ENCODE assay signal across 8 cellular contexts in the genomic region with DNA sequence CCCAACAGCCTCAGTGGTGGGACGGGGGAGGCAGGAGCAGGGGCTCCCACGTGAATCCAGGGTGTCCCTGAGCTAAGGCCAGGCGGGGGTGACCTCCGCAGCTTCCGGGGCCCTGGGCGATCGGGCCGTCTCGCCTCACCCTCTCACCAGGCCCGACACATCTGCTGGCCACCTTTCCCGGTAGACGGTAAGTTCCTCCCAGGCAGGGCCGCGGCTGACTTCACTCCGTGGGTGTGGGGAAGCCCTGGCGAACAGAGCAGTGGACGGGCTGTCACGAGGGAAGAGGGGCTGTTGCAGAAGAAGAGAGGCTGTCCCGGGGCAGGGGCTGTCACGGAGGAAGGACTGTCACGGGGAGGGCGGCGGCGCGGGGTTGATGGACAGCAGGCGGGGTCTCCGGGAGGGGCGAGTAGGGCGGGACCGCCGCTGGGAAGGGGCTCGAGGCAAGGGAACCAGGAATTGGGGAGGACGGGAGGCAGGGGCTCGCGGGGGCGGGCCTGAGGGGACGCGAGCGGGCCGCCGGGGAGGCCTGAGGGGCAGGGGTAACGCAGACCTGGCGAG. TPM values are rescaled to one million over a fixed set of nuclear protein-coding genes. Genes with fewer than 3 reads are reported as not detected.
DNase-seq lines count a peak whose midpoint lies in the region; FAIRE-seq and TF ChIP-seq lines count a peak whose summit lies in the region.

No MANE protein-coding gene starts in this region.

- peak overlapping the region; percentile 86 for H3K27ac Mint-ChIP-seq in activated naive CD4-positive, alpha-beta T cell treated with anti-CD3 and anti-CD28 coated beads, Interleukin-2, amount 10 ng/mL, durations not matched to agents 7 days and 5 days
- no peak overlapping the region for H3K27ac Mint-ChIP-seq in IgD-negative memory B cell
- H3K27ac Mint-ChIP-seq in brain, result no peak overlapping the region

- H3K4me3 ChIP-seq in mononuclear cell (ENCODE audit: low read length), result peak overlapping the region; percentile 78

- CTCF ChIA-PET in activated naive CD4-positive, alpha-beta T cell treated with anti-CD3 and anti-CD28 coated beads, Interleukin-2, amount 10 ng/mL, durations not matched to agents 7 days and 5 days (lab: Charles Lee), result interaction anchor here (1.5 to 2.2 kb wide), 2 partner anchors 10 to 28 kb away, joined by 5 to 14 read pairs; partner anchors contain the start of gene PAQR4

- H3K27me3 Mint-ChIP-seq in activated naive CD4-positive, alpha-beta T cell treated with anti-CD3 and anti-CD28 coated beads, Interleukin-2, amount 10 ng/mL, durations not matched to agents 7 days and 5 days, result peaks cover 16% of the 10 kb centered on the region
- no peaks in the 10 kb centered on the region for H3K27me3 Mint-ChIP-seq in IgD-negative memory B cell
- H3K27me3 Mint-ChIP-seq in brain, result peaks cover 17% of the 10 kb centered on the region

- H3K4me1 ChIP-seq in mononuclear cell (ENCODE audit: insufficient read depth, low read length), result peaks cover 31% of the 10 kb centered on the region

- no peaks in the 10 kb centered on the region for H3K9me3 ChIP-seq in mononuclear cell (ENCODE audit: low read depth, low read length)

- peaks cover 13% of the 10 kb centered on the region for H3K36me3 Mint-ChIP-seq in activated naive CD4-positive, alpha-beta T cell treated with anti-CD3 and anti-CD28 coated beads, Interleukin-2, amount 10 ng/mL, durations not matched to agents 7 days and 5 days
- no peaks in the 10 kb centered on the region for H3K36me3 Mint-ChIP-seq in IgD-negative memory B cell
- no peaks in the 10 kb centered on the region for H3K36me3 Mint-ChIP-seq in brain

- FAIRE-seq in frontal cortex (lab: Jason Lieb, UNC), result no peak

- H3K9me3 Mint-ChIP-seq in activated naive CD4-positive, alpha-beta T cell treated with anti-CD3 and anti-CD28 coated beads, Interleukin-2, amount 10 ng/mL, durations not matched to agents 7 days and 5 days, result no peaks in the 10 kb centered on the region
- no peaks in the 10 kb centered on the region for H3K9me3 Mint-ChIP-seq in IgD-negative memory B cell
- no peaks in the 10 kb centered on the region for H3K9me3 Mint-ChIP-seq in brain

- peak overlapping the region; percentile 88 for H3K4me3 Mint-ChIP-seq in activated naive CD4-positive, alpha-beta T cell treated with anti-CD3 and anti-CD28 coated beads, Interleukin-2, amount 10 ng/mL, durations not matched to agents 7 days and 5 days
- H3K4me3 Mint-ChIP-seq in IgD-negative memory B cell, result peak overlapping the region; percentile 17 to 90 (median 75)
- peak overlapping the region; percentile 70 to 82 (median 78) for H3K4me3 Mint-ChIP-seq in brain

- no peaks in the 10 kb centered on the region for H3K27me3 ChIP-seq in mononuclear cell (ENCODE audit: insufficient read depth, low read length)

- TF ChIP-seq CTCF in brain (conservative IDR thresholded peaks at IDR 0.05), result no peak

- peak; percentile 60 for DNase-seq in activated naive CD4-positive, alpha-beta T cell treated with anti-CD3 and anti-CD28 coated beads, Interleukin-2, amount 10 ng/mL, durations not matched to agents 7 days and 5 days
- DNase-seq in activated naive CD4-positive, alpha-beta T cell (lab: John Stamatoyannopoulos, UW), result no peak
- DNase-seq in SKM-1 treated with dmso at 0.1 percent for 144 hours (lab: John Stamatoyannopoulos, UW; ENCODE audit: unreplicated experiment), result no peak
- DNase-seq in frontal cortex (ENCODE audit: low spot score in 2 of 2), result no peak
- DNase-seq in NCI-H2171 (lab: John Stamatoyannopoulos, UW), result no peak

- H3K4me1 Mint-ChIP-seq in activated naive CD4-positive, alpha-beta T cell treated with anti-CD3 and anti-CD28 coated beads, Interleukin-2, amount 10 ng/mL, durations not matched to agents 7 days and 5 days, result peaks cover 46% of the 10 kb centered on the region
- H3K4me1 Mint-ChIP-seq in IgD-negative memory B cell (peaks cover 0 to 17% (median 8%) of the 10 kb centered on the region in 3 donors), brain (peaks cover 40% of the 10 kb centered on the region)

RNA-seq across cellular contexts. Expression of gene PKMYT1, which starts 0.5 kb away (rescaled TPM):
- 1.4 TPM for polyA plus RNA-seq in IgD-negative memory B cell
- polyA plus RNA-seq in brain (ENCODE audit: insufficient read depth, low read depth, low replicate concordance), result 47.6 TPM
- total RNA-seq in mononuclear cell, result 1.3 TPM
- 1.2 TPM for total RNA-seq in frontal cortex

RNA-seq across cellular contexts. Expression of gene PAQR4, which starts 10.6 kb away (rescaled TPM):
- 1.9 TPM for polyA plus RNA-seq in IgD-negative memory B cell
- 121 TPM for polyA plus RNA-seq in brain (ENCODE audit: insufficient read depth, low read depth, low replicate concordance)
- total RNA-seq in mononuclear cell, result 3.1 TPM
- 18.3 TPM for total RNA-seq in frontal cortex

RNA-seq across cellular contexts. Expression of gene KREMEN2, which starts 15.7 kb away (rescaled TPM):
- polyA plus RNA-seq in IgD-negative memory B cell (1.5 TPM), brain (ENCODE audit: insufficient read depth, low read depth, low replicate concordance) (1.1 TPM)
- total RNA-seq in mononuclear cell (not detected), frontal cortex (not detected)

RNA-seq across cellular contexts. Expression of gene CLDN9, which starts 33.0 kb away (rescaled TPM):
- polyA plus RNA-seq in IgD-negative memory B cell, result not detected
- polyA plus RNA-seq in brain (ENCODE audit: insufficient read depth, low read depth, low replicate concordance), result 16.3 TPM
- not detected for total RNA-seq in mononuclear cell
- not detected for total RNA-seq in frontal cortex

RNA-seq across cellular contexts. Expression of gene CLDN6, which starts 38.2 kb away (rescaled TPM):
- polyA plus RNA-seq in IgD-negative memory B cell (not detected), brain (ENCODE audit: insufficient read depth, low read depth, low replicate concordance) (0.31 TPM)
- total RNA-seq in mononuclear cell (not detected), frontal cortex (0.41 TPM)
